8 cellular contexts compared by ENCODE assay signal in genomic region chr3:18425641-18426403, GRCh38. TPM values are rescaled to one million over a fixed set of nuclear protein-coding genes. Genes with fewer than 3 reads are reported as not detected.
A peak's percentile ranks its signal among the peaks of the same experiment; 100 is the strongest.
DNase-seq lines count a peak whose midpoint lies in the region; ATAC-seq and TF ChIP-seq lines count a peak whose summit lies in the region.

No MANE protein-coding gene starts in this region.

- CTCF ChIA-PET in AG04450 (lab: Charles Lee) = no interaction called here
- CTCF ChIA-PET in activated naive CD4-positive, alpha-beta T cell treated with anti-CD3 and anti-CD28 coated beads for 36 hours (lab: Charles Lee) = no interaction called here

- H3K4me3 ChIP-seq in AG04450 (ENCODE audit: low read depth, low read length) = peak overlapping the region; percentile 72
- H3K4me3 ChIP-seq in heart right ventricle = peak overlapping the region; percentile 50 to 87 (median 81)

- POLR2A ChIA-PET in AG04450 (lab: Yijun Ruan, JAX) = no interaction called here

- intact Hi-C loops in activated naive CD4-positive, alpha-beta T cell treated with anti-CD3 and anti-CD28 coated beads for 36 hours (cut with micrococcal nuclease) = loop anchor here (1.0 to 5.0 kb wide), 4 partner anchors 9 to 1539 kb away; no protein-coding TSS in a partner anchor
- intact Hi-C loops in heart right ventricle (cut with DNase I) = loop anchor here in 1 of 10 donors (2.0 kb wide), 1 partner anchor 19 kb away; no protein-coding TSS in a partner anchor

- H3K9me3 Mint-ChIP-seq in activated naive CD4-positive, alpha-beta T cell treated with anti-CD3 and anti-CD28 coated beads for 36 hours = no peaks in the 10 kb centered on the region

- WGBS in heart right ventricle, 2 donors = 1 to 2% methylated on average over 49 to 50 of the region's 51 CpGs

- DNase-seq in AG04450 (ENCODE audit: low read depth, low spot score) (no peak), RKO (ENCODE audit: low spot score) (peak; percentile 68), heart right ventricle (peak; percentile 51 to 57), renal cortical epithelial cell (ENCODE audit: low read depth) (peak; percentile 20)
- peak; percentile 81 for DNase-seq in activated naive CD4-positive, alpha-beta T cell treated with anti-CD3 and anti-CD28 coated beads for 36 hours

- ATAC-seq in HG03354 (IDR thresholded peaks at IDR 0.05; ENCODE audit: poor library complexity, severe bottlenecking, unreplicated experiment) (peak; percentile 10), heart right ventricle (peak; percentile 49 to 84 (median 64)), GM18861 (IDR thresholded peaks at IDR 0.05; ENCODE audit: unreplicated experiment) (no peak), HG03159 (IDR thresholded peaks at IDR 0.05; ENCODE audit: unreplicated experiment) (no peak)

- H3K27ac Mint-ChIP-seq in activated naive CD4-positive, alpha-beta T cell treated with anti-CD3 and anti-CD28 coated beads for 36 hours = peak overlapping the region; percentile 98

- H3K27me3 ChIP-seq in AG04450 (ENCODE audit: control insufficient read depth, insufficient read depth, low read length) (peaks cover 5% of the 10 kb centered on the region), heart right ventricle (peaks cover 0 to under 1% (median 0%) of the 10 kb centered on the region in 7 donors)

- H3K36me3 Mint-ChIP-seq in activated naive CD4-positive, alpha-beta T cell treated with anti-CD3 and anti-CD28 coated beads for 36 hours (ENCODE audit: low read depth) = peaks cover 72% of the 10 kb centered on the region

- peak overlapping the region; percentile 86 for H3K4me3 Mint-ChIP-seq in activated naive CD4-positive, alpha-beta T cell treated with anti-CD3 and anti-CD28 coated beads for 36 hours

- no peaks in the 10 kb centered on the region for H3K27me3 Mint-ChIP-seq in activated naive CD4-positive, alpha-beta T cell treated with anti-CD3 and anti-CD28 coated beads for 36 hours (ENCODE audit: low read depth)

- H3K9me3 ChIP-seq in AG04450 (ENCODE audit: control insufficient read depth, insufficient read depth, low read length) = no peaks in the 10 kb centered on the region; the same call in 1 of the 2 replicates
- H3K9me3 ChIP-seq in heart right ventricle = no peaks in the 10 kb centered on the region

- TF ChIP-seq CTCF in AG04450 (IDR thresholded peaks at IDR 0.05; ENCODE audit: low read depth, low read length) = no peak
- TF ChIP-seq CTCF in heart right ventricle (IDR thresholded peaks at IDR 0.05) = no peak

- peaks cover 73% of the 10 kb centered on the region for H3K4me1 Mint-ChIP-seq in activated naive CD4-positive, alpha-beta T cell treated with anti-CD3 and anti-CD28 coated beads for 36 hours (ENCODE audit: low read depth)

- no peak overlapping the region for H3K27ac ChIP-seq in AG04450 (ENCODE audit: low read depth, low read length)
- peak overlapping the region; percentile 89 to 96 (median 93) for H3K27ac ChIP-seq in heart right ventricle

- H3K4me1 ChIP-seq in heart right ventricle = peaks cover 0 to 34% (median 10%) of the 10 kb centered on the region in 9 donors

- H3K36me3 ChIP-seq in heart right ventricle = peaks cover 0 to under 1% (median 0%) of the 10 kb centered on the region in 9 donors

RNA-seq across cellular contexts. Expression of gene SATB1, which starts 0.7 kb away (rescaled TPM):
- 11.5 and 12.3 TPM in 2 replicates for polyA plus RNA-seq in AG04450 (2011; rRNA removed)
- 12.4 and 15.6 TPM in 2 replicates for polyA minus RNA-seq in AG04450 (2011; rRNA and poly(A)+ RNA removed)
- 100 to 1,000 TPM; 303 to 305 TPM for total RNA-seq in activated naive CD4-positive, alpha-beta T cell treated with anti-CD3 and anti-CD28 coated beads for 36 hours
- 10 to 100 TPM; 34.2 to 73.7 (median 52.0) TPM for total RNA-seq in heart right ventricle
- polyA plus RNA-seq in heart right ventricle = 10 to 100 TPM in 1 of 2 donors, 1 to 10 TPM in 1; 8.8 to 18.9 TPM
- total RNA-seq in renal cortical epithelial cell = 7.8 and 36.4 TPM in 2 replicates

Comparison
In these comparisons a context has a peak if more than half of its experiments do, and no peak if none do; other contexts are left out.
1. ATAC-seq: peak in HG03354 (single experiment) and heart right ventricle (8 of 8); none in GM18861 (single experiment) and HG03159 (single experiment).